ENCODE assay signal across 25 cellular contexts in genomic region chr4:53089940-53090729, GRCh38.
DNase-seq lines count a peak whose midpoint lies in the region; ATAC-seq lines count a peak whose summit lies in the region.
"Had no signal": no experiment of that assay in that cellular context is flagged by ENCODE, and none has a peak within 500 bp of the region (broad histone marks: within the 10 kb centered on the region; RNA-seq: fewer than 3 reads in every experiment).

No MANE protein-coding gene starts in this region.

- no peaks in the 10 kb centered on the region for H3K36me3 ChIP-seq in mesenchymal stem cell (ENCODE audit: control insufficient read depth in 1 of 2, insufficient read depth in 2 of 2, low read depth in 1 of 2, low read length in 2 of 2)
- peaks cover 5% of the 10 kb centered on the region for H3K36me3 ChIP-seq in MG63
- H3K36me3 ChIP-seq: thyroid gland, WERI-Rb-1 had no signal

- CTCF ChIA-PET in activated CD8-positive, alpha-beta T cell treated with anti-CD3 and anti-CD28 coated beads, Interleukin-2, amount 10 ng/mL, durations not matched to agents 7 days and 5 days (lab: Charles Lee) = no interaction called here

- POLR2A ChIA-PET in activated CD8-positive, alpha-beta T cell treated with anti-CD3 and anti-CD28 coated beads, Interleukin-2, amount 10 ng/mL, durations not matched to agents 7 days and 5 days (lab: Charles Lee) = no interaction called here

- H3K9me3 ChIP-seq in mesenchymal stem cell (ENCODE audit: control insufficient read depth, low read length) = peaks cover 5% of the 10 kb centered on the region
- peaks cover 16% of the 10 kb centered on the region for H3K9me3 ChIP-seq in MG63
- H3K9me3 ChIP-seq: thyroid gland had no signal

- no peak overlapping the region for H3K23ac ChIP-seq in mesenchymal stem cell (ENCODE audit: low read length in 2 of 2)

- no peak overlapping the region for H3K9ac ChIP-seq in mesenchymal stem cell (ENCODE audit: low read length)

- DNase-seq in AG20443 (ENCODE audit: low spot score) (peak; percentile 15), LHCN-M2 (ENCODE audit: low read depth) (peak; percentile 87), dedifferentiated amniotic fluid mesenchymal stem cell (ENCODE audit: extremely low spot score) (peak; percentile 23), mesenchymal stem cell (peak; percentile 35), MG63 (no peak), NOMO-1 treated with DMSO at 0.1 percent for 48 hours (lab: John Stamatoyannopoulos, UW; ENCODE audit: unreplicated experiment) (no peak)
- DNase-seq in activated CD4-positive, alpha-beta T cell treated with anti-CD3 and anti-CD28 coated beads for 4 hours = no peak
- no peak for DNase-seq in activated CD8-positive, alpha-beta T cell treated with anti-CD3 and anti-CD28 coated beads, Interleukin-2, amount 10 ng/mL, durations not matched to agents 7 days and 5 days
- DNase-seq: activated naive CD8-positive, alpha-beta T cell treated with anti-CD3 and anti-CD28 coated beads, Interleukin-2, amount 50 U/mL, for 24 hours; caudate nucleus; DMS79; effector CD4-positive, alpha-beta T cell; foreskin keratinocyte; HCEC 1CT; KBM-7; naive thymus-derived CD8-positive, alpha-beta T cell; NCI-H1105; NK-92 treated with Interleukin-12 subunit alpha and Interleukin-12 subunit beta, amount 100 ng/mL, for 24 hours; thyroid gland; WERI-Rb-1 had no signal

- no peak overlapping the region for H4K91ac ChIP-seq in mesenchymal stem cell (ENCODE audit: low read length)

- no peaks in the 10 kb centered on the region for H3K4me1 Mint-ChIP-seq in activated CD8-positive, alpha-beta T cell treated with anti-CD3 and anti-CD28 coated beads, Interleukin-2, amount 10 ng/mL, durations not matched to agents 7 days and 5 days (ENCODE audit: low read depth)
- H3K4me1 Mint-ChIP-seq: activated naive CD8-positive, alpha-beta T cell treated with anti-CD3 and anti-CD28 coated beads, Interleukin-2, amount 50 U/mL, for 24 hours; naive thymus-derived CD8-positive, alpha-beta T cell; stimulated activated effector memory CD8-positive, alpha-beta T cell treated with anti-CD3 and anti-CD28 coated beads, Interleukin-12 subunit alpha, Interleukin-12 subunit beta, amount 100 ng/mL, for 72 hours had no signal

- ATAC-seq in activated CD8-positive, alpha-beta T cell treated with anti-CD3 and anti-CD28 coated beads, Interleukin-2, amount 10 ng/mL, durations not matched to agents 7 days and 5 days = no peak
- ATAC-seq: activated naive CD8-positive, alpha-beta T cell treated with anti-CD3 and anti-CD28 coated beads, Interleukin-2, amount 50 U/mL, for 24 hours; foreskin keratinocyte; naive thymus-derived CD8-positive, alpha-beta T cell; stimulated activated effector memory CD8-positive, alpha-beta T cell treated with anti-CD3 and anti-CD28 coated beads, Interleukin-12 subunit alpha, Interleukin-12 subunit beta, amount 100 ng/mL, for 72 hours had no signal

- no peak overlapping the region for H3K18ac ChIP-seq in mesenchymal stem cell (ENCODE audit: low read depth in 1 of 2, low read length in 2 of 2)

- H2BK15ac ChIP-seq in mesenchymal stem cell (ENCODE audit: low read depth, poor library complexity, severe bottlenecking) = no peak overlapping the region

- no peak overlapping the region for H3K14ac ChIP-seq in mesenchymal stem cell (ENCODE audit: low read length in 2 of 2)

- no peaks in the 10 kb centered on the region for H3K27me3 Mint-ChIP-seq in activated CD8-positive, alpha-beta T cell treated with anti-CD3 and anti-CD28 coated beads, Interleukin-2, amount 10 ng/mL, durations not matched to agents 7 days and 5 days (ENCODE audit: low read depth)
- H3K27me3 Mint-ChIP-seq: activated naive CD8-positive, alpha-beta T cell treated with anti-CD3 and anti-CD28 coated beads, Interleukin-2, amount 50 U/mL, for 24 hours; naive thymus-derived CD8-positive, alpha-beta T cell; progenitor cell of endocrine pancreas had no signal

- H2AK5ac ChIP-seq in mesenchymal stem cell (ENCODE audit: low read length, severe bottlenecking) = no peak overlapping the region

- H3K27ac Mint-ChIP-seq in activated CD8-positive, alpha-beta T cell treated with anti-CD3 and anti-CD28 coated beads, Interleukin-2, amount 10 ng/mL, durations not matched to agents 7 days and 5 days = no peak overlapping the region
- H3K27ac Mint-ChIP-seq: activated naive CD8-positive, alpha-beta T cell treated with anti-CD3 and anti-CD28 coated beads, Interleukin-2, amount 50 U/mL, for 24 hours; activated T-helper 2 cell treated with anti-CD3 and anti-CD28 coated beads, Interferon-gamma antibody, Interleukin-2, Interleukin-4, amounts not matched to agents 10 μg/mL and 5 μg/mL and 100 μg/mL, durations not matched to agents 14 hours and 24 hours and 36 hours; naive thymus-derived CD8-positive, alpha-beta T cell; progenitor cell of endocrine pancreas; stimulated activated effector memory CD8-positive, alpha-beta T cell treated with anti-CD3 and anti-CD28 coated beads, Interleukin-12 subunit alpha, Interleukin-12 subunit beta, amount 100 ng/mL, for 72 hours had no signal

- H2AFZ ChIP-seq in mesenchymal stem cell (ENCODE audit: low read depth, low read length) = no peak overlapping the region

- H3K4me3 ChIP-seq in mesenchymal stem cell (ENCODE audit: insufficient read depth in 1 of 2, low read depth in 1 of 2, low read length in 2 of 2) = no peak overlapping the region
- no peak overlapping the region for H3K4me3 ChIP-seq in MG63
- H3K4me3 ChIP-seq: lung, thyroid gland had no signal

- H3K9me3 Mint-ChIP-seq in activated CD8-positive, alpha-beta T cell treated with anti-CD3 and anti-CD28 coated beads, Interleukin-2, amount 10 ng/mL, durations not matched to agents 7 days and 5 days (ENCODE audit: insufficient read depth) = peaks cover 11% of the 10 kb centered on the region

- H2BK120ac ChIP-seq in mesenchymal stem cell (ENCODE audit: low read depth, low read length) = no peak overlapping the region

- H3K36me3 Mint-ChIP-seq in activated CD8-positive, alpha-beta T cell treated with anti-CD3 and anti-CD28 coated beads, Interleukin-2, amount 10 ng/mL, durations not matched to agents 7 days and 5 days (ENCODE audit: low read depth) = peaks cover 12% of the 10 kb centered on the region
- H3K36me3 Mint-ChIP-seq: stimulated activated effector memory CD8-positive, alpha-beta T cell treated with anti-CD3 and anti-CD28 coated beads, Interleukin-12 subunit alpha, Interleukin-12 subunit beta, amount 100 ng/mL, for 72 hours had no signal

- H3K27me3 ChIP-seq in mesenchymal stem cell (ENCODE audit: control insufficient read depth in 1 of 2, insufficient read depth in 1 of 2, low read length in 2 of 2) (no peaks in the 10 kb centered on the region), MG63 (no peaks in the 10 kb centered on the region)
- H3K27me3 ChIP-seq: foreskin keratinocyte, thyroid gland had no signal

- H3K79me1 ChIP-seq in mesenchymal stem cell (replicated peaks; ENCODE audit: low read length, poor library complexity, severe bottlenecking) = no peaks in the 10 kb centered on the region

- no peak overlapping the region for H3K4ac ChIP-seq in mesenchymal stem cell (ENCODE audit: low read depth in 1 of 2, low read length in 2 of 2)

- H3K4me2 ChIP-seq in mesenchymal stem cell (ENCODE audit: low read length, poor library complexity, severe bottlenecking) = no peak overlapping the region

- H3K27ac ChIP-seq in mesenchymal stem cell (ENCODE audit: low read length, poor library complexity, severe bottlenecking) = no peak overlapping the region
- H3K27ac ChIP-seq: C4-2B, foreskin keratinocyte, thyroid gland, WERI-Rb-1 had no signal

- no peak overlapping the region for H2BK12ac ChIP-seq in mesenchymal stem cell (ENCODE audit: low read length in 2 of 2)

- H4K8ac ChIP-seq in mesenchymal stem cell (ENCODE audit: low read length) = no peak overlapping the region

- no peaks in the 10 kb centered on the region for H3K4me1 ChIP-seq in mesenchymal stem cell (ENCODE audit: control insufficient read depth, insufficient read depth, low read depth, low read length)
- H3K4me1 ChIP-seq: foreskin keratinocyte, thyroid gland had no signal

- H3K4me3 Mint-ChIP-seq in activated CD8-positive, alpha-beta T cell treated with anti-CD3 and anti-CD28 coated beads, Interleukin-2, amount 10 ng/mL, durations not matched to agents 7 days and 5 days = no peak overlapping the region
- H3K4me3 Mint-ChIP-seq: activated naive CD8-positive, alpha-beta T cell treated with anti-CD3 and anti-CD28 coated beads, Interleukin-2, amount 50 U/mL, for 24 hours; naive thymus-derived CD8-positive, alpha-beta T cell; stimulated activated effector memory CD8-positive, alpha-beta T cell treated with anti-CD3 and anti-CD28 coated beads, Interleukin-12 subunit alpha, Interleukin-12 subunit beta, amount 100 ng/mL, for 72 hours had no signal

- H2BK5ac ChIP-seq in mesenchymal stem cell (ENCODE audit: low read depth, low read length, poor library complexity, severe bottlenecking) = no peak overlapping the region

Comparison
In these comparisons a context has a peak if more than half of its experiments do, and no peak if none do; other contexts are left out.
1. DNase-seq: peak in AG20443 (single experiment), LHCN-M2 (single experiment), dedifferentiated amniotic fluid mesenchymal stem cell (single experiment) and mesenchymal stem cell (single experiment); none in activated CD4-positive, alpha-beta T cell treated with anti-CD3 and anti-CD28 coated beads for 4 hours (0 of 2), MG63 (single experiment), activated CD8-positive, alpha-beta T cell treated with anti-CD3 and anti-CD28 coated beads, Interleukin-2, amount 10 ng/mL, durations not matched to agents 7 days and 5 days (single experiment) and NOMO-1 treated with DMSO at 0.1 percent for 48 hours (single experiment).